1 cellular context compared by ENCODE assay signal in genomic region chr1:155173478-155174333, GRCh38.
TF ChIP-seq lines count a peak whose summit lies in the region.

Gene TRIM46, plus strand, starts transcription at chr1:155173849. Its CDS starts 118 bp downstream, at chr1:155173967.

TF ChIP-seq in K562, 482 proteins besides CTCF, POLR2A, EP300 and RAD21 (continued from another document):
- TF ChIP-seq ZNF592 (IDR thresholded peaks at IDR 0.05) (0 out of 2 replicates have a peak, but pooled peaks have one; percentile 47), E2F3 (CRISPR knock-in tag; IDR thresholded peaks at IDR 0.05) (no peak), STAG1 (CRISPR knock-in tag; IDR thresholded peaks at IDR 0.05; ENCODE audit: borderline replicate concordance) (0 out of 2 replicates have a peak, but pooled peaks have one; percentile 5), ZFX (CRISPR knock-in tag; IDR thresholded peaks at IDR 0.05) (no peak), ELF1 (tag; IDR thresholded peaks at IDR 0.05) (0 out of 2 replicates have a peak, but pooled peaks have one; percentile 4), ZNF740 (CRISPR knock-in tag; IDR thresholded peaks at IDR 0.05) (no peak), ZNF740 (tag; IDR thresholded peaks at IDR 0.05) (peak in 1 of 2 experiments; percentile 18; a peak in 1 of 4 replicates), MGA (IDR thresholded peaks at IDR 0.05) (peak; percentile 44), RFX1 (IDR thresholded peaks at IDR 0.05) (no peak), YY1 (IDR thresholded peaks at IDR 0.05; ENCODE audit: borderline replicate concordance in 1 of 3, control insufficient read depth in 1 of 3, extremely low read depth in 1 of 3, insufficient read depth in 3 of 3, insufficient read length in 1 of 3, insufficient replicate concordance in 2 of 3, low read depth in 1 of 3, low read length in 2 of 3) (no peak), PYGO2 (tag; IDR thresholded peaks at IDR 0.05) (no peak), ZNF140 (CRISPR knock-in tag; IDR thresholded peaks at IDR 0.05) (no peak), ZNF695 (CRISPR knock-in tag; IDR thresholded peaks at IDR 0.05) (no peak), ZNF124 (CRISPR knock-in tag; IDR thresholded peaks at IDR 0.05) (0 out of 2 replicates have a peak, but pooled peaks have one; percentile 51), MTA3 (IDR thresholded peaks at IDR 0.05; ENCODE audit: borderline replicate concordance) (no peak), LARP7 (IDR thresholded peaks at IDR 0.05) (0 out of 2 replicates have a peak, but pooled peaks have one; percentile 45), E2F6 (IDR thresholded peaks at IDR 0.05; ENCODE audit: borderline replicate concordance in 1 of 2, extremely low read depth in 1 of 2, insufficient read depth in 1 of 2, insufficient read length in 1 of 2, low read depth in 1 of 2, low read length in 1 of 2, poor library complexity in 1 of 2, severe bottlenecking in 1 of 2) (peak in 1 of 2 experiments; percentile 74), TBL1XR1 (IDR thresholded peaks at IDR 0.05; ENCODE audit: low read length in 2 of 2) (peak in 1 of 2 experiments; percentile 10; a peak in 1 of 4 replicates), ARID1B (IDR thresholded peaks at IDR 0.05) (no peak), BCLAF1 (IDR thresholded peaks at IDR 0.05; ENCODE audit: borderline replicate concordance in 1 of 2, control insufficient read depth in 1 of 2, low read depth in 2 of 2, low read length in 1 of 2) (no peak), MEIS2 (IDR thresholded peaks at IDR 0.05; ENCODE audit: partially characterized antibody) (no peak), ZNF347 (CRISPR knock-in tag; IDR thresholded peaks at IDR 0.05; ENCODE audit: low read depth) (no peak), ZNF212 (CRISPR knock-in tag; IDR thresholded peaks at IDR 0.05) (no peak), JUND (IDR thresholded peaks at IDR 0.05; ENCODE audit: borderline replicate concordance, low read depth, low read length) (no peak), JUND (tag; IDR thresholded peaks at IDR 0.05; ENCODE audit: borderline replicate concordance, low read depth, low read length) (no peak), FOXJ2 (tag; IDR thresholded peaks at IDR 0.05) (0 out of 2 replicates have a peak, but pooled peaks have one; percentile 25), GATAD2A (IDR thresholded peaks at IDR 0.05) (0 out of 2 replicates have a peak, but pooled peaks have one; percentile 21), MECOM (CRISPR knock-in tag; IDR thresholded peaks at IDR 0.05) (no peak)
TF ChIP-seq in K562: peak in this region for 12.
